In genomic region chr7:126972571-126972970, GRCh38 we compare ENCODE assay signal across 27 cellular contexts.
"Had no signal": no experiment of that assay in that cellular context is flagged by ENCODE, and none has a peak within 500 bp of the region (broad histone marks: within the 10 kb centered on the region; RNA-seq: fewer than 3 reads in every experiment).

No MANE protein-coding gene starts in this region.

- H3K4me3 Mint-ChIP-seq: IgD-negative memory B cell; T-cell; T-helper 1 cell treated with Interleukin-12 subunit alpha and Interleukin-12 subunit beta and Interleukin-4 antibody, amounts not matched to agents 30 μg/mL and 1 μg/mL, for 36 hours had no signal

- H3K27ac ChIP-seq: KMS-11, RWPE1 had no signal

- H3K9me3 Mint-ChIP-seq: IgD-negative memory B cell; T-cell; T-helper 1 cell treated with Interleukin-12 subunit alpha and Interleukin-12 subunit beta and Interleukin-4 antibody, amounts not matched to agents 30 μg/mL and 1 μg/mL, for 36 hours had no signal

- H3K9me2 ChIP-seq: SK-N-SH had no signal

- H3K9me3 ChIP-seq: SK-N-SH had no signal

- H3K4me3 ChIP-seq: K562 had no signal

- ATAC-seq: HepG2, K562, Panc1, PC-3, T-cell had no signal

- DNase-seq: MV-4-11; NCI-H1048; NCI-H1105; NCI-H1417 treated with DMSO at 0.1 percent for 48 hours; NCI-H146; NCI-H1694 treated with DMSO at 0.1 percent for 48 hours; NCI-H1930; NCI-H2107; NCI-H2171 treated with DMSO at 0.1 percent for 48 hours; NCI-H345; NCI-H446 treated with DMSO at 0.1 percent for 48 hours; NCI-H510A treated with DMSO at 0.1 percent for 48 hours; NCI-H526 treated with DMSO at 0.1 percent for 48 hours; NCI-H774; NK-92 treated with Interleukin-12 subunit alpha and Interleukin-12 subunit beta, amount 100 ng/mL, for 24 hours; PC-3; SHP77; SK-N-SH; SW 1271; T-cell had no signal

- H3K4me1 Mint-ChIP-seq: IgD-negative memory B cell, T-cell had no signal

- H3K27me3 Mint-ChIP-seq: IgD-negative memory B cell had no signal

- H3K27ac Mint-ChIP-seq: IgD-negative memory B cell; T-cell; T-helper 1 cell treated with Interleukin-12 subunit alpha and Interleukin-12 subunit beta and Interleukin-4 antibody, amounts not matched to agents 30 μg/mL and 1 μg/mL, for 36 hours had no signal

- H3K36me3 Mint-ChIP-seq: IgD-negative memory B cell, T-cell had no signal

- H3K9ac ChIP-seq: KMS-11, SK-N-SH had no signal

- H3K4me2 ChIP-seq: KMS-11, SK-N-SH had no signal
